Comparison of ENCODE assay signal across 12 cellular contexts in the genomic region with DNA sequence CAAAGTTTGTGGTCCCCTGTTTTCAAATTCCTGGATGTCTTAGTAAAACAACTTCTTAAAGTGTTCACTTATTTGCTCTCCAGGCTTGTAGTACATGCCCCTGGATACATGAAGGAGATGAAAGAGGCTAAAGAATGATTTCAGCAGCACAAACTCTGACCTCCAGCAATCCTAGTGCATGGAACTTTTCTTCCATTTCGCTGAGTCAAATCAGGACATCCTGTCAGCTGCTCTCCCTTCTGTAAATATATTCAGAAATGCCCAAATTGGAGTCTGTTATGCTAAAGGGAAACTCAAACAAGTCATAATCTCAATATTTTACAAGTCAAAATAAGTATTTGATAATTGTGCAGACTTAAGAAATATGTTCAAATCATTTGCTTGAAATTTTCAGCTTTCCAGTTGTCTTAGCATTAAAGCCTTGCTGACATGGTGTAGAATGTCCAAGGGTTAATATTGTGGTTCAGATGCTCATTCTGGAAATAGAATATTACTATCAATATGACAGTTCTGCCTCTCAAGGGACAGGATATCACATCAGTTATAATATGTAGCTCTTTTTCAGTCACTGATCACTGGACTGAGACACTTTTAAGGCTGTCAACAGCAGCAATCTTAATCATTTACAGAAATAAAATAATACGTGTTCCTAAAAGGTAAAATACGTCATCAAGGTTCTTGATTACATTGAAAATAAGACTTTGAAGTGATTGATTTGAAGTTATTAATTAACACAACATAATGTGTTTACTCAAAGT.
DNase-seq lines count a peak whose midpoint lies in the region; ATAC-seq, FAIRE-seq and TF ChIP-seq lines count a peak whose summit lies in the region.
"Had no signal": no experiment of that assay in that cellular context is flagged by ENCODE, and none has a peak within 500 bp of the region (broad histone marks: within the 10 kb centered on the region; RNA-seq: fewer than 3 reads in every experiment).

No MANE protein-coding gene starts in this region.

- no peak overlapping the region for H3K4me3 Mint-ChIP-seq in activated CD8-positive, alpha-beta T cell treated with anti-CD3 and anti-CD28 coated beads for 36 hours

- peaks cover 4% of the 10 kb centered on the region for H3K9me3 Mint-ChIP-seq in activated CD8-positive, alpha-beta T cell treated with anti-CD3 and anti-CD28 coated beads for 36 hours

- H3K36me3 ChIP-seq in SJCRH30 (no peaks in the 10 kb centered on the region), thyroid gland (no peaks in the 10 kb centered on the region), left ventricle myocardium inferior (no peaks in the 10 kb centered on the region)
- H3K36me3 ChIP-seq: ovary had no signal

- H3K36me3 Mint-ChIP-seq in activated CD8-positive, alpha-beta T cell treated with anti-CD3 and anti-CD28 coated beads for 36 hours (ENCODE audit: low read depth) = no peaks in the 10 kb centered on the region

- TF ChIP-seq POLR2A in thyroid gland (IDR thresholded peaks at IDR 0.05) = no peak

- H3K27me3 Mint-ChIP-seq in activated CD8-positive, alpha-beta T cell treated with anti-CD3 and anti-CD28 coated beads for 36 hours = no peaks in the 10 kb centered on the region

- H3K4me3 ChIP-seq in SJCRH30 (no peak overlapping the region), thyroid gland (replicated peaks in 1 of 3) (no peak overlapping the region), left ventricle myocardium inferior (no peak overlapping the region)
- H3K4me3 ChIP-seq: ovary had no signal

- TF ChIP-seq CTCF in D721Med (IDR thresholded peaks at IDR 0.05; ENCODE audit: insufficient read depth, missing control alignments) (no peak), thyroid gland (IDR thresholded peaks at IDR 0.05) (no peak), left ventricle myocardium inferior (IDR thresholded peaks at IDR 0.05; ENCODE audit: borderline replicate concordance) (no peak)
- TF ChIP-seq CTCF in activated CD8-positive, alpha-beta T cell treated with anti-CD3 and anti-CD28 coated beads for 36 hours (IDR thresholded peaks at IDR 0.05) = no peak

- POLR2A ChIA-PET in activated CD8-positive, alpha-beta T cell treated with anti-CD3 and anti-CD28 coated beads for 36 hours (lab: Charles Lee) = no interaction called here

- no peaks in the 10 kb centered on the region for H3K4me1 Mint-ChIP-seq in activated CD8-positive, alpha-beta T cell treated with anti-CD3 and anti-CD28 coated beads for 36 hours (ENCODE audit: low read depth)

- H3K9me3 ChIP-seq in SJCRH30 (replicated peaks) (no peaks in the 10 kb centered on the region), thyroid gland (no peaks in the 10 kb centered on the region), left ventricle myocardium inferior (replicated peaks) (peaks cover 3% of the 10 kb centered on the region)
- H3K9me3 ChIP-seq: ovary had no signal

- DNase-seq in D721Med (ENCODE audit: insufficient read length, low spot score) = no peak
- DNase-seq in SJCRH30 = peak; percentile 2 to 56
- DNase-seq in thyroid gland = no peak
- no peak for DNase-seq in left ventricle myocardium inferior
- no peak for DNase-seq in HuH-7.5 (ENCODE audit: low spot score)
- DNase-seq in activated CD8-positive, alpha-beta T cell treated with anti-CD3 and anti-CD28 coated beads for 36 hours = no peak
- DNase-seq: activated naive CD4-positive, alpha-beta T cell treated with Interleukin-2 at 50 U/mL for 16 hours; NCI-H187 treated with DMSO at 0.1 percent for 48 hours; ovary had no signal

- no peak overlapping the region for H3K27ac Mint-ChIP-seq in activated CD8-positive, alpha-beta T cell treated with anti-CD3 and anti-CD28 coated beads for 36 hours

- H3K27ac ChIP-seq in SJCRH30 = peak overlapping the region; percentile 81
- no peak overlapping the region for H3K27ac ChIP-seq in thyroid gland
- H3K27ac ChIP-seq in left ventricle myocardium inferior (replicated peaks) = no peak overlapping the region
- H3K27ac ChIP-seq: ovary had no signal

- H3K4me1 ChIP-seq in SJCRH30 (peaks cover 14% of the 10 kb centered on the region), thyroid gland (no peaks in the 10 kb centered on the region), left ventricle myocardium inferior (no peaks in the 10 kb centered on the region)

- H3K27me3 ChIP-seq in SJCRH30 (no peaks in the 10 kb centered on the region), thyroid gland (no peaks in the 10 kb centered on the region), left ventricle myocardium inferior (ENCODE audit: low read depth) (no peaks in the 10 kb centered on the region)
- H3K27me3 ChIP-seq: ovary had no signal

- CTCF ChIA-PET in activated CD8-positive, alpha-beta T cell treated with anti-CD3 and anti-CD28 coated beads for 36 hours (lab: Charles Lee) = no interaction called here

- FAIRE-seq in D721Med (lab: Jason Lieb, UNC) = peak; percentile 90
- FAIRE-seq: urothelium cell line had no signal

- intact Hi-C loops in thyroid gland (cut with DNase I) = no loop called here
- intact Hi-C loops in left ventricle myocardium inferior (cut with micrococcal nuclease) = no loop called here
- intact Hi-C loops in activated CD8-positive, alpha-beta T cell treated with anti-CD3 and anti-CD28 coated beads for 36 hours (cut with micrococcal nuclease) = no loop called here

- WGBS in thyroid gland, 2 donors = 68 to 73% methylated on average over 3 of the region's 3 CpGs

- peak; percentile 51 for ATAC-seq in GM19455 (IDR thresholded peaks at IDR 0.05; ENCODE audit: unreplicated experiment)
- peak; percentile 95 for ATAC-seq in HG02970 (IDR thresholded peaks at IDR 0.05; ENCODE audit: low FRiP score, unreplicated experiment)
- ATAC-seq in activated CD8-positive, alpha-beta T cell treated with anti-CD3 and anti-CD28 coated beads for 36 hours = no peak

Comparison
In these comparisons a context has a peak if more than half of its experiments do, and no peak if none do; other contexts are left out.
1. DNase-seq: peak in SJCRH30 (2 of 2); none in D721Med (single experiment), thyroid gland (0 of 2), left ventricle myocardium inferior (single experiment), HuH-7.5 (single experiment) and activated CD8-positive, alpha-beta T cell treated with anti-CD3 and anti-CD28 coated beads for 36 hours (single experiment).